Comparison of ENCODE assay signal across 8 cellular contexts in the genomic region with DNA sequence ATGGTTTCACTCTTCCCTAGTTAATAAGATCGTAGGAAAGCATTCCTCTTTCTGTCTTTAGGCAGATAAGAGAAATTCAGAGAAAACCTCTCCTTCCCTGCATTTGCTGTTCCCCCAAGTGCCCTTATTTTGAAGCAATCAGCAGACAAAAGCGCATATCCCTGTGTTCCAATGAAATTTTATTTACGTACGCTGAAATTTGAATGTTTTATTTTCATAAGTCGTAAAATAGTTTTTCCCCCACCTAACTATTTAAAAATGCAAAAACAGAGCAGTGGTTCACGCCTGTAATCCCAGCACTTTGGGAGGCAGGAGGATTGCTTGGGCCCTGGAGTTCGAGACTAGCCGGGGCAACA. TPM values are rescaled to one million over a fixed set of nuclear protein-coding genes. Genes with fewer than 3 reads are reported as not detected.
DNase-seq lines count a peak whose midpoint lies in the region; ATAC-seq and TF ChIP-seq lines count a peak whose summit lies in the region.

No MANE protein-coding gene starts in this region.

- peak overlapping the region; percentile 94 for H3K27ac Mint-ChIP-seq in activated CD4-positive, alpha-beta T cell treated with anti-CD3 and anti-CD28 coated beads, Interleukin-2, amount 10 ng/mL, durations not matched to agents 7 days and 5 days
- H3K27ac Mint-ChIP-seq in activated naive CD8-positive, alpha-beta T cell treated with anti-CD3 and anti-CD28 coated beads for 36 hours, result peak overlapping the region; percentile 69

- peak overlapping the region; percentile 88 to 92 for H3K4me3 ChIP-seq in left lung
- H3K4me3 ChIP-seq in testis, result peak overlapping the region; percentile 70 to 81

- H3K4me1 ChIP-seq in left lung (peaks cover 10 to 29% of the 10 kb centered on the region in 2 donors), testis (peaks cover 14% of the 10 kb centered on the region)

- H3K9me3 Mint-ChIP-seq in activated CD4-positive, alpha-beta T cell treated with anti-CD3 and anti-CD28 coated beads, Interleukin-2, amount 10 ng/mL, durations not matched to agents 7 days and 5 days, result no peaks in the 10 kb centered on the region
- H3K9me3 Mint-ChIP-seq in activated naive CD8-positive, alpha-beta T cell treated with anti-CD3 and anti-CD28 coated beads for 36 hours, result peaks cover 4% of the 10 kb centered on the region

- peaks cover 32% of the 10 kb centered on the region for H3K4me1 Mint-ChIP-seq in activated CD4-positive, alpha-beta T cell treated with anti-CD3 and anti-CD28 coated beads, Interleukin-2, amount 10 ng/mL, durations not matched to agents 7 days and 5 days
- H3K4me1 Mint-ChIP-seq in activated naive CD8-positive, alpha-beta T cell treated with anti-CD3 and anti-CD28 coated beads for 36 hours, result peaks cover 14% of the 10 kb centered on the region

- intact Hi-C loops in left lung (cut with DNase I), result no loop called here
- intact Hi-C loops in testis (cut with DNase I; ENCODE audit: low total_unique reads), result no loop called here

- H3K27ac ChIP-seq in left lung (peak overlapping the region; percentile 85 to 89), testis (no peak overlapping the region)

- POLR2A ChIA-PET in activated CD4-positive, alpha-beta T cell treated with anti-CD3 and anti-CD28 coated beads, Interleukin-2, amount 10 ng/mL, durations not matched to agents 7 days and 5 days (lab: Charles Lee), result no interaction called here

- CTCF ChIA-PET in activated CD4-positive, alpha-beta T cell treated with anti-CD3 and anti-CD28 coated beads, Interleukin-2, amount 10 ng/mL, durations not matched to agents 7 days and 5 days (lab: Charles Lee), result interaction anchor here (0.8 to 1.8 kb wide), 5 partner anchors 16 to 115 kb away, joined by 3 to 7 read pairs (median 4); no protein-coding TSS in a partner anchor

- ATAC-seq in left lung (no peak), HG03045 (IDR thresholded peaks at IDR 0.05; ENCODE audit: unreplicated experiment) (no peak)

- H3K27me3 ChIP-seq in left lung, result no peaks in the 10 kb centered on the region
- no peaks in the 10 kb centered on the region for H3K27me3 ChIP-seq in testis

- DNase-seq in activated CD4-positive, alpha-beta T cell treated with anti-CD3 and anti-CD28 coated beads, Interleukin-2, amount 10 ng/mL, durations not matched to agents 7 days and 5 days, result no peak
- DNase-seq in activated CD4-positive, alpha-beta T cell treated with anti-CD3 and anti-CD28 coated beads for 4 hours, result no peak
- no peak for DNase-seq in activated naive CD8-positive, alpha-beta T cell treated with anti-CD3 and anti-CD28 coated beads for 36 hours
- no peak for DNase-seq in left lung
- DNase-seq in testis, result no peak
- DNase-seq in globus pallidus (ENCODE audit: low spot score), result no peak
- no peak for DNase-seq in NCI-H1417 treated with DMSO at 0.1 percent for 48 hours (lab: John Stamatoyannopoulos, UW)

- 50 to 66% methylated on average over 8 of the region's 8 CpGs for WGBS in testis, 2 donors

- H3K9me3 ChIP-seq in left lung, result no peaks in the 10 kb centered on the region
- no peaks in the 10 kb centered on the region for H3K9me3 ChIP-seq in testis

- peaks cover 0 to 13% of the 10 kb centered on the region in 2 donors for H3K36me3 ChIP-seq in left lung
- H3K36me3 ChIP-seq in testis (ENCODE audit: low read depth, missing control alignments), result no peaks in the 10 kb centered on the region

- no peak for TF ChIP-seq POLR2A in testis (IDR thresholded peaks at IDR 0.05)

- H3K36me3 Mint-ChIP-seq in activated CD4-positive, alpha-beta T cell treated with anti-CD3 and anti-CD28 coated beads, Interleukin-2, amount 10 ng/mL, durations not matched to agents 7 days and 5 days (ENCODE audit: low read depth), result peaks cover 6% of the 10 kb centered on the region
- peaks cover 9% of the 10 kb centered on the region for H3K36me3 Mint-ChIP-seq in activated naive CD8-positive, alpha-beta T cell treated with anti-CD3 and anti-CD28 coated beads for 36 hours

- no peaks in the 10 kb centered on the region for H3K27me3 Mint-ChIP-seq in activated CD4-positive, alpha-beta T cell treated with anti-CD3 and anti-CD28 coated beads, Interleukin-2, amount 10 ng/mL, durations not matched to agents 7 days and 5 days
- H3K27me3 Mint-ChIP-seq in activated naive CD8-positive, alpha-beta T cell treated with anti-CD3 and anti-CD28 coated beads for 36 hours, result no peaks in the 10 kb centered on the region

- H3K4me3 Mint-ChIP-seq in activated CD4-positive, alpha-beta T cell treated with anti-CD3 and anti-CD28 coated beads, Interleukin-2, amount 10 ng/mL, durations not matched to agents 7 days and 5 days, result peak overlapping the region; percentile 88
- peak overlapping the region; percentile 95 for H3K4me3 Mint-ChIP-seq in activated naive CD8-positive, alpha-beta T cell treated with anti-CD3 and anti-CD28 coated beads for 36 hours

- no peak for TF ChIP-seq CTCF in left lung (IDR thresholded peaks at IDR 0.05)
- no peak for TF ChIP-seq CTCF in testis (IDR thresholded peaks at IDR 0.05)

RNA-seq across cellular contexts. Expression of a gene that starts 17.2 kb away (rescaled TPM):
- 10 to 100 TPM; 46.2 to 46.6 TPM for total RNA-seq in activated CD4-positive, alpha-beta T cell treated with anti-CD3 and anti-CD28 coated beads, Interleukin-2, amount 10 ng/mL, durations not matched to agents 7 days and 5 days
- 10 to 100 TPM; 35.8 to 38.2 TPM for total RNA-seq in activated naive CD8-positive, alpha-beta T cell treated with anti-CD3 and anti-CD28 coated beads for 36 hours
- total RNA-seq in left lung (10 to 100 TPM; 29.0 TPM), testis (10 to 100 TPM; 26.5 to 33.0 TPM)
- 6.7 TPM for polyA plus RNA-seq in testis (ENCODE audit: insufficient read depth, low read depth, low replicate concordance)

RNA-seq across cellular contexts. Expression of a gene that starts 27.2 kb away (rescaled TPM):
- 10 to 100 TPM; 91.3 to 92.5 TPM for total RNA-seq in activated CD4-positive, alpha-beta T cell treated with anti-CD3 and anti-CD28 coated beads, Interleukin-2, amount 10 ng/mL, durations not matched to agents 7 days and 5 days
- total RNA-seq in activated naive CD8-positive, alpha-beta T cell treated with anti-CD3 and anti-CD28 coated beads for 36 hours, result 100 to 1,000 TPM; 137 to 141 TPM
- total RNA-seq in left lung (10 to 100 TPM; 64.8 to 77.0 TPM), testis (100 to 1,000 TPM; 114 to 137 TPM)
- polyA plus RNA-seq in testis (ENCODE audit: insufficient read depth, low read depth, low replicate concordance), result 128 TPM

RNA-seq across cellular contexts. Expression of a gene that starts 48.2 kb away (rescaled TPM):
- total RNA-seq in activated CD4-positive, alpha-beta T cell treated with anti-CD3 and anti-CD28 coated beads, Interleukin-2, amount 10 ng/mL, durations not matched to agents 7 days and 5 days, result 1 to 10 TPM; 6.0 to 6.2 TPM
- total RNA-seq in activated naive CD8-positive, alpha-beta T cell treated with anti-CD3 and anti-CD28 coated beads for 36 hours, result 1 to 10 TPM; 4.3 to 4.4 TPM
- total RNA-seq in left lung (10 to 100 TPM in 1 of 2 donors, 1 to 10 TPM in 1; 6.6 to 14.3 TPM), testis (10 to 100 TPM in 1 of 2 donors, 1 to 10 TPM in 1; 4.7 to 10.0 TPM)
- 3.4 TPM for polyA plus RNA-seq in testis (ENCODE audit: insufficient read depth, low read depth, low replicate concordance)

Comparison
In these comparisons a context has a peak if more than half of its experiments do, and no peak if none do; other contexts are left out.
1. H3K27ac ChIP-seq: peak in left lung (2 of 2); none in testis (0 of 2).